In genomic region chr3:72052841-72053409, GRCh38 we compare ENCODE assay signal across 26 cellular contexts.
DNase-seq lines count a peak whose midpoint lies in the region; ATAC-seq, FAIRE-seq and TF ChIP-seq lines count a peak whose summit lies in the region.
"Had no signal": no experiment of that assay in that cellular context is flagged by ENCODE, and none has a peak within 500 bp of the region (broad histone marks: within the 10 kb centered on the region; RNA-seq: fewer than 3 reads in every experiment).

No MANE protein-coding gene starts in this region.

- POLR2A ChIA-PET in K562 (lab: Yijun Ruan, JAX): interaction anchor here (0.7 to 0.9 kb wide), 3 partner anchors 9 to 17 kb away, joined by 3 read pairs; no protein-coding TSS in a partner anchor

- H3K36me3 ChIP-seq in K562 (ENCODE audit: control insufficient read depth, insufficient read depth, low read length) (no peaks in the 10 kb centered on the region), heart right ventricle (no peaks in the 10 kb centered on the region)
- no peaks in the 10 kb centered on the region for H3K36me3 ChIP-seq in effector memory CD4-positive, alpha-beta T cell (ENCODE audit: control insufficient read depth, insufficient read depth, low read length)
- H3K36me3 ChIP-seq: BLaER1 had no signal

- peak; percentile 60 for ATAC-seq in K562
- no peak for ATAC-seq in HG02981 (IDR thresholded peaks at IDR 0.05; ENCODE audit: unreplicated experiment)
- ATAC-seq in heart right ventricle: no peak
- ATAC-seq: GM12878 had no signal

- TF ChIP-seq EP300 in K562 (IDR thresholded peaks at IDR 0.05; ENCODE audit: low read length): peak; percentile 19; the same call in 1 of the 2 replicates

- in situ Hi-C loops in K562 (cut with MboI): no loop called here

- H3K4me3 ChIP-seq in K562 (no peak overlapping the region), fibroblast of pulmonary artery (replicated peaks; ENCODE audit: low read depth, low read length) (no peak overlapping the region), heart right ventricle (no peak overlapping the region)
- H3K4me3 ChIP-seq in effector memory CD4-positive, alpha-beta T cell (ENCODE audit: insufficient read depth, low read depth, low read length, poor library complexity, severe bottlenecking): no peak overlapping the region
- H3K4me3 ChIP-seq: BLaER1, GM12878 had no signal

- no peaks in the 10 kb centered on the region for H3K9me3 ChIP-seq in K562 (replicated peaks; ENCODE audit: control insufficient read depth, insufficient read depth, low read depth, low read length)
- H3K9me3 ChIP-seq in heart right ventricle: no peaks in the 10 kb centered on the region
- no peaks in the 10 kb centered on the region for H3K9me3 ChIP-seq in effector memory CD4-positive, alpha-beta T cell (ENCODE audit: control insufficient read depth, low read length)
- H3K9me3 ChIP-seq: BLaER1 had no signal

- TF ChIP-seq RAD21 in K562 (CRISPR knock-in tag; conservative IDR thresholded peaks at IDR 0.05 in 1 of 2, IDR thresholded peaks at IDR 0.05 in 1 of 2): no peak

- no peak overlapping the region for H3K9ac ChIP-seq in K562 (ENCODE audit: insufficient read depth in 1 of 2, low read depth in 2 of 2, low read length in 2 of 2)
- H3K9ac ChIP-seq: BLaER1 had no signal

- H3K4me1 ChIP-seq in K562 (replicated peaks in 1 of 2; ENCODE audit: control insufficient read depth in 2 of 2, insufficient read depth in 2 of 2, low read length in 2 of 2) (no peaks in the 10 kb centered on the region), heart right ventricle (peaks cover 0 to 7% (median 0%) of the 10 kb centered on the region in 9 donors)
- H3K4me1 ChIP-seq in effector memory CD4-positive, alpha-beta T cell (ENCODE audit: control insufficient read depth, insufficient read depth, low read length, poor library complexity, severe bottlenecking): no peaks in the 10 kb centered on the region
- H3K4me1 ChIP-seq: BLaER1 had no signal

- CTCF ChIA-PET in K562 (lab: Yijun Ruan, JAX; ENCODE audit: low intra/inter-chr PET ratio): no interaction called here

- H3K27ac ChIP-seq in K562 (ENCODE audit: extremely low read depth, low read depth, low read length): no peak overlapping the region
- H3K27ac ChIP-seq in heart right ventricle: no peak overlapping the region
- H3K27ac ChIP-seq in effector memory CD4-positive, alpha-beta T cell (ENCODE audit: insufficient read depth, low read length, poor library complexity, severe bottlenecking): no peak overlapping the region
- H3K27ac ChIP-seq: BLaER1 had no signal

- TF ChIP-seq CTCF in K562 (IDR thresholded peaks at IDR 0.05 in 2 of 3, conservative IDR thresholded peaks at IDR 0.05 in 1 of 3; ENCODE audit: insufficient read depth in 2 of 3, low read depth in 1 of 3, low read length in 3 of 3) (no peak), fibroblast of pulmonary artery (IDR thresholded peaks at IDR 0.05; ENCODE audit: low read length, missing control alignments) (no peak), heart right ventricle (IDR thresholded peaks at IDR 0.05) (no peak)

- no peaks in the 10 kb centered on the region for H3K79me2 ChIP-seq in K562 (ENCODE audit: control insufficient read depth, insufficient read depth, low read length)

- H3K4me2 ChIP-seq in K562 (ENCODE audit: insufficient read depth, low read length): no peak overlapping the region
- H3K4me2 ChIP-seq: BLaER1 had no signal

- no peaks in the 10 kb centered on the region for H3K27me3 ChIP-seq in K562 (ENCODE audit: control insufficient read depth in 2 of 2, insufficient read depth in 2 of 2, low read length in 2 of 2)
- no peaks in the 10 kb centered on the region for H3K27me3 ChIP-seq in heart right ventricle
- H3K27me3 ChIP-seq in effector memory CD4-positive, alpha-beta T cell (replicated peaks; ENCODE audit: control insufficient read depth, insufficient read depth, low read length, poor library complexity, severe bottlenecking): no peaks in the 10 kb centered on the region
- H3K27me3 ChIP-seq: BLaER1 had no signal

- BruUV-seq in K562 (replicated peaks; lab: Mats Ljungman, UMichigan): no TSS peak

- TF ChIP-seq POLR2A in K562 (conservative IDR thresholded peaks at IDR 0.05): no peak

- WGBS in K562 (ENCODE audit: insufficient coverage, low coverage, missing lambda C conversion rate): 2% methylated on average over 8 of the region's 8 CpGs
- WGBS in heart right ventricle, 2 donors: 59 to 67% methylated on average over 8 of the region's 8 CpGs

- H4K20me1 ChIP-seq in K562 (replicated peaks; ENCODE audit: control insufficient read depth, insufficient read depth, low read length): no peaks in the 10 kb centered on the region
- H4K20me1 ChIP-seq: BLaER1 had no signal

- no peaks in the 10 kb centered on the region for H3K9me1 ChIP-seq in K562 (ENCODE audit: control insufficient read depth, insufficient read depth, low read length)

- DNase-seq in A172 (ENCODE audit: low spot score) (peak; percentile 13), HS-5 (ENCODE audit: low read depth) (peak; percentile 10), K562 (ENCODE audit: extremely low read depth in 1 of 4, low spot score in 3 of 4) (peak in 2 of 4 experiments; percentile 5 to 36), fibroblast of pulmonary artery (ENCODE audit: low read depth) (peak; percentile 36), heart right ventricle (no peak)
- no peak for DNase-seq in effector memory CD4-positive, alpha-beta T cell
- DNase-seq: CD4-positive, alpha-beta T cell; COR-L47; DMS53; GDM1; HCEC 1CT; Karpas-422; NCI-H1092 treated with DMSO at 0.1 percent for 48 hours; NCI-H1436; NCI-H187 treated with DMSO at 0.1 percent for 48 hours; NCI-H2171 treated with DMSO at 0.1 percent for 48 hours; NCI-H446; NCI-H524 treated with DMSO at 0.1 percent for 48 hours; NCI-H82; NK-92 treated with Interleukin-12 subunit alpha and Interleukin-12 subunit beta, amount 100 ng/mL, for 24 hours; SHP77 treated with DMSO at 0.1 percent for 48 hours had no signal

- intact Hi-C loops in K562 (cut with micrococcal nuclease): no loop called here
- intact Hi-C loops in heart right ventricle (cut with DNase I): loop anchor here in 1 of 10 donors (10.0 kb wide), 1 partner anchor 442 kb away; no protein-coding TSS in a partner anchor

- no peak for FAIRE-seq in K562 (lab: Jason Lieb, UNC)
- FAIRE-seq: A204.1, GM12878, H1 had no signal

- no peak overlapping the region for H2AFZ ChIP-seq in K562 (ENCODE audit: low read depth, low read length)

TF ChIP-seq in K562, 482 proteins besides CTCF, POLR2A, EP300 and RAD21 (continues in another document):
- TF ChIP-seq LARP7 (IDR thresholded peaks at IDR 0.05) (no peak), ZNF174 (CRISPR knock-in tag; IDR thresholded peaks at IDR 0.05) (no peak), ERF (CRISPR knock-in tag; IDR thresholded peaks at IDR 0.05) (no peak), ZNF444 (CRISPR knock-in tag; IDR thresholded peaks at IDR 0.05) (no peak), ETS1 (conservative IDR thresholded peaks at IDR 0.05; ENCODE audit: control insufficient read depth, low read depth, low read length) (no peak), DMBX1 (CRISPR knock-in tag; IDR thresholded peaks at IDR 0.05; ENCODE audit: borderline replicate concordance) (no peak), ZBTB2 (IDR thresholded peaks at IDR 0.05) (no peak; the same call in 1 of the 2 replicates), NR2C1 (IDR thresholded peaks at IDR 0.05) (no peak), NR2C1 (tag; IDR thresholded peaks at IDR 0.05) (no peak), HNRNPH1 (optimal IDR thresholded peaks at IDR 0.05; ENCODE audit: low read depth, low read length) (no peak), ZNF384 (IDR thresholded peaks at IDR 0.05; ENCODE audit: low read depth, low read length) (no peak), ZNF655 (CRISPR knock-in tag; IDR thresholded peaks at IDR 0.05) (no peak), ZNF699 (CRISPR knock-in tag; IDR thresholded peaks at IDR 0.05; ENCODE audit: insufficient replicate concordance) (no peak), HLTF (IDR thresholded peaks at IDR 0.05) (no peak)

Comparison
In these comparisons a context has a peak if more than half of its experiments do, and no peak if none do; other contexts are left out.
1. DNase-seq: peak in A172 (single experiment), HS-5 (single experiment) and fibroblast of pulmonary artery (single experiment); none in heart right ventricle (0 of 2) and effector memory CD4-positive, alpha-beta T cell (0 of 3).